ENCODE assay signal across 1 cellular context in the genomic region with DNA sequence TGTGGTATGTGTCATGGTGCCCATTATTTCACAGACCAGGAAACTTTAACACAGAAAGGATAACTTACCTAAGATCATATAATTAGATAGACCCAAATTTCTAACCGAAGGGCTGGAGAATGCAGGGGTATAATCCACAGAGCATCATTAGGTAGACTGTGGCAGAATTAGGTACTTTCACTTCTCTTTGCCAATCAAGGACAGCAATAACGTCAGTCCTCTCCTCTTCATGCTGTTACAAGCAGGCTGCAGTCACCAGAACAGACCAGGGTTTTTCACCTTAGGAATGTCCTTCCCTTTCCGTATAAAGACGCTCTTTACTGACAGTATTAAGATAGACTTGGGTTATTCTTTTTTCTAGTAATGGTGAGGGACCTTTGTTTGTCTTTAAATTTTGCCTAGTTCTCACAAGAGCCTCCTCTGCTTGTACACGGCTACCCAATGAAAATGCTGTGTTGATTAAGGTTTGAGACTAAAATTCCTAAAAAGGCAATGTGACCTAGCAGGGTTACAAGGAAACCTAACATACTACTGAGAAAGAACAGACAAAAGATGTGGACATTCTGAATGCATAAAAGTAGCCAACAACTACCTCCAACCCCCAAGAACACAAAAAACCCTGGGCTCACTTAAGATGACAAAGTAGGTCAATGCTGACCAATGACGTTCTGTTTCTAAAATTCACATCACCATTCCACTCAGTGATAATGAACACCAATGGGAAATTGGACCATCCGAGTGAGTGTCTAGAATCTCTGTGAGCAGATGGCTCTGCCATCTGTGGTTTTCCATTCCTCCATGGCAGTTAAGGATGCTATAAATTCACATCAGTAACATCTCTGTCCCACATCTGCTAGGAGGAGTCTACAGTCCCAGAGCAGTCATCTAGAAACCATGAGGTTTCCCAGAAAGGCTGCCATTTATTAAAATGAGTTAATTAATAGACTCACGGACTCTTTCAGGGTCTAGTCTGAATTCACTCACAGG.
TF ChIP-seq lines count a peak whose summit lies in the region.

No MANE protein-coding gene starts in this region.

TF ChIP-seq in IMR-90, 13 proteins besides CTCF, POLR2A, EP300 and RAD21:
- TF ChIP-seq RFX5 (IDR thresholded peaks at IDR 0.05; ENCODE audit: low read depth, low read length): no peak
- no peak for TF ChIP-seq MAZ (IDR thresholded peaks at IDR 0.05; ENCODE audit: borderline replicate concordance, low read depth, low read length)
- TF ChIP-seq, protein P1, sequence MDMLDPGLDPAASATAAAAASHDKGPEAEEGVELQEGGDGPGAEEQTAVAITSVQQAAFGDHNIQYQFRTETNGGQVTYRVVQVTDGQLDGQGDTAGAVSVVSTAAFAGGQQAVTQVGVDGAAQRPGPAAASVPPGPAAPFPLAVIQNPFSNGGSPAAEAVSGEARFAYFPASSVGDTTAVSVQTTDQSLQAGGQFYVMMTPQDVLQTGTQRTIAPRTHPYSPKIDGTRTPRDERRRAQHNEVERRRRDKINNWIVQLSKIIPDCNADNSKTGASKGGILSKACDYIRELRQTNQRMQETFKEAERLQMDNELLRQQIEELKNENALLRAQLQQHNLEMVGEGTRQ (IDR thresholded peaks at IDR 0.05; ENCODE audit: low read depth, low read length): no peak
- no peak for TF ChIP-seq CHD1 (IDR thresholded peaks at IDR 0.05; ENCODE audit: low read depth, low read length)
- no peak for TF ChIP-seq BHLHE40 (IDR thresholded peaks at IDR 0.05; ENCODE audit: low read depth, low read length)
- no peak for TF ChIP-seq NFE2L2 (IDR thresholded peaks at IDR 0.05; ENCODE audit: low read depth, low read length)
- TF ChIP-seq FOS (IDR thresholded peaks at IDR 0.05; ENCODE audit: low read depth, low read length): no peak
- TF ChIP-seq MXI1 (IDR thresholded peaks at IDR 0.05; ENCODE audit: borderline replicate concordance, low read depth, low read length): no peak
- TF ChIP-seq CEBPB (IDR thresholded peaks at IDR 0.05; ENCODE audit: low read depth, low read length): no peak
- no peak for TF ChIP-seq MAFK (IDR thresholded peaks at IDR 0.05; ENCODE audit: low read depth, low read length)
- no peak for TF ChIP-seq RCOR1 (IDR thresholded peaks at IDR 0.05; ENCODE audit: insufficient replicate concordance, low read length)
- TF ChIP-seq, protein P2, sequence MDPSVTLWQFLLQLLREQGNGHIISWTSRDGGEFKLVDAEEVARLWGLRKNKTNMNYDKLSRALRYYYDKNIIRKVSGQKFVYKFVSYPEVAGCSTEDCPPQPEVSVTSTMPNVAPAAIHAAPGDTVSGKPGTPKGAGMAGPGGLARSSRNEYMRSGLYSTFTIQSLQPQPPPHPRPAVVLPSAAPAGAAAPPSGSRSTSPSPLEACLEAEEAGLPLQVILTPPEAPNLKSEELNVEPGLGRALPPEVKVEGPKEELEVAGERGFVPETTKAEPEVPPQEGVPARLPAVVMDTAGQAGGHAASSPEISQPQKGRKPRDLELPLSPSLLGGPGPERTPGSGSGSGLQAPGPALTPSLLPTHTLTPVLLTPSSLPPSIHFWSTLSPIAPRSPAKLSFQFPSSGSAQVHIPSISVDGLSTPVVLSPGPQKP (IDR thresholded peaks at IDR 0.05; ENCODE audit: borderline replicate concordance, low read depth, low read length): no peak
